In the genomic region with DNA sequence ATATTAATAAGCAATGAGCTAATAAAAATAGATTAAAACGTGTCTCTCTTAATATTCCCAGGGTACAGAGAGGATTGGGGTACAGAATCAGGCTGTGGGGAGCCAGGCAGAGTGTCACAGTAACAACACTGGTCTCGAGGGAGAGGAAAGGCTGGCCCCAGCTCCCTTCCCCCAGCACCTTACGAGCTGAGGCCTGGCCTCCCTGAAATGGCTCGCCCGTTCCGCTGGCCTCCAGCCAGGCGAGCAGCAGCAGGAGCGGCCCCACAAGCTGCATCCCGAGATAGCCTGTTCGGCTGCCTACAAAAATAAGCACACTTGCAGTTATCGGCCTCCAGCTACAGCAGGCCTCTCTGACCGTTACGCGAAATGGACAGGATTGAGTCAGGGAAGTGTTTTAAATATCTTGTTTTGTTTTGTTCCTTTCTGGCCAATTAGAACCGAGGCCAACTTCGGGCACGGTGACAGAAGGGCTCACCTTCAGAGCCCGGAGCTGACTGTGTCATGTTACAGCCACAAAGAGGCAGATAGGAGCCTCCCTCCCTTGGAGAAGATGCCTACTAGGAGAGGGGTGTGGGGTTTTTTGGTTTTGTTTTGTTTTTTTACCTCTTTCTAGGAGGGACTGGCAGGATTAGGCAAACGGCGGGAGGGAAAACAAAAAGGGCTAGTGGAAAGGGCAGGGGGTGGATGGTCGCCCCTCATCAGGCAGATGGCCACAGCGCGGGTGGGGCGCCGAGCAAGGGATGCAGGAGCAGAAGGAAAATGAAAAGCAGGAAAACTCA, we compare ENCODE assay signal across 8 cellular contexts. TPM values are rescaled to one million over a fixed set of nuclear protein-coding genes. Genes with fewer than 3 reads are reported as not detected.
A peak's percentile ranks its signal among the peaks of the same experiment; 100 is the strongest.
DNase-seq lines count a peak whose midpoint lies in the region; ATAC-seq lines count a peak whose summit lies in the region.

No MANE protein-coding gene starts in this region.

- H3K4ac ChIP-seq in trophoblast cell (ENCODE audit: low read depth, low read length): peak overlapping the region; percentile 27

- H3K9ac ChIP-seq in trophoblast cell (ENCODE audit: low read length): peak overlapping the region; percentile 18

- H3K27me3 Mint-ChIP-seq in stimulated activated naive CD8-positive, alpha-beta T cell treated with anti-CD3 and anti-CD28 coated beads, Interleukin-15, Interleukin-2, amounts not matched to agents 100 ng/mL and 50 ng/mL, for 24 hours: no peaks in the 10 kb centered on the region

- peak overlapping the region; percentile 21 for H3K4me3 Mint-ChIP-seq in stimulated activated naive CD8-positive, alpha-beta T cell treated with anti-CD3 and anti-CD28 coated beads, Interleukin-15, Interleukin-2, amounts not matched to agents 100 ng/mL and 50 ng/mL, for 24 hours

- H2BK120ac ChIP-seq in trophoblast cell (ENCODE audit: insufficient read depth, low read length, poor library complexity): peak overlapping the region; percentile 100

- intact Hi-C loops in left ventricle myocardium superior (cut with micrococcal nuclease): no loop called here

- no CpG with 5 or more reads among the region's 25 CpGs for WGBS in trophoblast cell (ENCODE audit: extremely low coverage, insufficient coverage, insufficient read length)

- no peaks in the 10 kb centered on the region for H3K27me3 ChIP-seq in trophoblast cell (ENCODE audit: insufficient read depth, low read length)

- H2BK5ac ChIP-seq in trophoblast cell (ENCODE audit: low read depth, low read length, poor library complexity): peak overlapping the region; percentile 75

- H3K27ac ChIP-seq in trophoblast cell (ENCODE audit: low read depth, low read length): peak overlapping the region; percentile 100

- peak overlapping the region; percentile 29 for H3K4me2 ChIP-seq in trophoblast cell (ENCODE audit: low read length)

- H3K23ac ChIP-seq in trophoblast cell (ENCODE audit: low read length): no peak overlapping the region

- peaks cover 19% of the 10 kb centered on the region for H3K4me1 Mint-ChIP-seq in stimulated activated naive CD8-positive, alpha-beta T cell treated with anti-CD3 and anti-CD28 coated beads, Interleukin-15, Interleukin-2, amounts not matched to agents 100 ng/mL and 50 ng/mL, for 24 hours (ENCODE audit: low read depth)

- peak overlapping the region; percentile 96 for H4K91ac ChIP-seq in trophoblast cell (ENCODE audit: low read depth, low read length)

- H2BK12ac ChIP-seq in trophoblast cell (ENCODE audit: low read length): peak overlapping the region; percentile 92

- peak overlapping the region; percentile 40 for H2AK5ac ChIP-seq in trophoblast cell (ENCODE audit: low read length)

- H3K36me3 Mint-ChIP-seq in stimulated activated naive CD8-positive, alpha-beta T cell treated with anti-CD3 and anti-CD28 coated beads, Interleukin-15, Interleukin-2, amounts not matched to agents 100 ng/mL and 50 ng/mL, for 24 hours (ENCODE audit: low read depth): no peaks in the 10 kb centered on the region

- H3K4me3 ChIP-seq in trophoblast cell (ENCODE audit: low read depth, low read length): no peak overlapping the region

- H3K18ac ChIP-seq in trophoblast cell (ENCODE audit: low read length): peak overlapping the region; percentile 87

- H3K79me1 ChIP-seq in trophoblast cell (ENCODE audit: low read length): peaks cover 61% of the 10 kb centered on the region

- peaks cover 33% of the 10 kb centered on the region for H3K79me2 ChIP-seq in trophoblast cell (ENCODE audit: control insufficient read depth, insufficient read depth, low read length, poor library complexity)

- H3K36me3 ChIP-seq in trophoblast cell (ENCODE audit: control insufficient read depth in 1 of 2, insufficient read depth in 2 of 2, low read length in 2 of 2): no peaks in the 10 kb centered on the region

- H4K12ac ChIP-seq in trophoblast cell (ENCODE audit: low read depth, low read length): peak overlapping the region; percentile 6

- H3K27ac Mint-ChIP-seq in stimulated activated naive CD8-positive, alpha-beta T cell treated with anti-CD3 and anti-CD28 coated beads, Interleukin-15, Interleukin-2, amounts not matched to agents 100 ng/mL and 50 ng/mL, for 24 hours: peak overlapping the region; percentile 31

- peak overlapping the region; percentile 87 for H3K14ac ChIP-seq in trophoblast cell (ENCODE audit: low read length)

- H2AFZ ChIP-seq in trophoblast cell (ENCODE audit: insufficient read depth, low read length, poor library complexity): peak overlapping the region; percentile 50

- DNase-seq in stimulated activated naive CD8-positive, alpha-beta T cell treated with anti-CD3 and anti-CD28 coated beads, Interleukin-15, Interleukin-2, amounts not matched to agents 100 U/mL and 50 U/mL, for 24 hours: no peak
- peak; percentile 81 for DNase-seq in NCI-H2227 treated with DMSO at 0.1 percent for 48 hours (lab: John Stamatoyannopoulos, UW)
- peak in 46 of 56 donors; percentile 16 to 79 (median 42) for DNase-seq in amygdala (lab: John Stamatoyannopoulos, UW)
- peak; percentile 97 for DNase-seq in left ventricle myocardium superior
- peak; percentile 63 to 78 for DNase-seq in trophoblast cell
- DNase-seq in AML-193 (lab: John Stamatoyannopoulos, UW): no peak

- no peaks in the 10 kb centered on the region for H3K9me3 Mint-ChIP-seq in stimulated activated naive CD8-positive, alpha-beta T cell treated with anti-CD3 and anti-CD28 coated beads, Interleukin-15, Interleukin-2, amounts not matched to agents 100 ng/mL and 50 ng/mL, for 24 hours

- H4K8ac ChIP-seq in trophoblast cell (ENCODE audit: low read depth, low read length): peak overlapping the region; percentile 70

- ATAC-seq in stimulated activated naive CD8-positive, alpha-beta T cell treated with anti-CD3 and anti-CD28 coated beads, Interleukin-15, Interleukin-2, amounts not matched to agents 100 U/mL and 50 U/mL, for 24 hours: no peak
- ATAC-seq in left ventricle myocardium superior: peak; percentile 65
- ATAC-seq in HG02588 (IDR thresholded peaks at IDR 0.05; ENCODE audit: unreplicated experiment): no peak

- H3K4me1 ChIP-seq in trophoblast cell (ENCODE audit: control insufficient read depth in 1 of 2, insufficient read depth in 2 of 2, low read length in 2 of 2): peaks cover 37 to 52% of the 10 kb centered on the region in 2 experiments

- no peaks in the 10 kb centered on the region for H3K9me3 ChIP-seq in trophoblast cell (ENCODE audit: insufficient read depth, low read depth, low read length)

RNA-seq across cellular contexts. Expression of gene ZMYND8, which starts 4.2 kb away (rescaled TPM):
- total RNA-seq in left ventricle myocardium superior: 40.1 TPM
- polyA plus RNA-seq in trophoblast cell (2013): 44.5 and 45.1 TPM in 2 replicates

Comparison
In these comparisons a context has a peak if more than half of its experiments do, and no peak if none do; other contexts are left out.
1. DNase-seq: peak in NCI-H2227 treated with DMSO at 0.1 percent for 48 hours (single experiment), amygdala (46 of 56), left ventricle myocardium superior (single experiment) and trophoblast cell (2 of 2); none in stimulated activated naive CD8-positive, alpha-beta T cell treated with anti-CD3 and anti-CD28 coated beads, Interleukin-15, Interleukin-2, amounts not matched to agents 100 U/mL and 50 U/mL, for 24 hours (single experiment) and AML-193 (0 of 2).